Comparison of ENCODE assay signal across 13 cellular contexts in genomic region chr15:75696854-75697259, GRCh38. TPM values are rescaled to one million over a fixed set of nuclear protein-coding genes. Genes with fewer than 3 reads are reported as not detected.
A peak's percentile ranks its signal among the peaks of the same experiment; 100 is the strongest.
DNase-seq lines count a peak whose midpoint lies in the region; ATAC-seq and TF ChIP-seq lines count a peak whose summit lies in the region.
"Had no signal": no experiment of that assay in that cellular context is flagged by ENCODE, and none has a peak within 500 bp of the region (broad histone marks: within the 10 kb centered on the region; RNA-seq: fewer than 3 reads in every experiment).

No MANE protein-coding gene starts in this region.

- peaks cover 4% of the 10 kb centered on the region for H3K4me1 Mint-ChIP-seq in activated T-helper 17 cell treated with anti-CD3 and anti-CD28 coated beads, Interleukin-2, amount 50 U/mL, for 72 hours

- H3K9me3 Mint-ChIP-seq in activated T-helper 17 cell treated with anti-CD3 and anti-CD28 coated beads, Interleukin-2, amount 50 U/mL, for 72 hours: no peaks in the 10 kb centered on the region
- H3K9me3 Mint-ChIP-seq: CD4-positive, CD25-positive, alpha-beta regulatory T cell had no signal

- H3K4me3 Mint-ChIP-seq in activated T-helper 17 cell treated with anti-CD3 and anti-CD28 coated beads, Interleukin-2, amount 50 U/mL, for 72 hours: no peak overlapping the region

- no peak for ATAC-seq in upper lobe of right lung
- ATAC-seq in activated T-helper 17 cell treated with anti-CD3 and anti-CD28 coated beads, Interleukin-2, amount 50 U/mL, for 72 hours (replicated peaks): no peak

- H3K4me3 ChIP-seq in esophagus (ENCODE audit: low read depth in 1 of 2, low read length in 2 of 2): no peak overlapping the region
- H3K4me3 ChIP-seq in ovary: no peak overlapping the region
- no peak overlapping the region for H3K4me3 ChIP-seq in upper lobe of right lung
- H3K4me3 ChIP-seq: cardiac muscle cell, GM12878 had no signal

- DNase-seq in SK-MEL-5 (ENCODE audit: low read depth, low spot score): peak; percentile 36
- peak in 1 of 5 donors; percentile 33 for DNase-seq in ovary
- no peak for DNase-seq in upper lobe of right lung
- DNase-seq in stimulated activated CD4-positive, alpha-beta T cell treated with anti-CD3 and anti-CD28 coated beads, Interleukin-12 subunit alpha, Interleukin-12 subunit beta, amount 100 ng/mL, for 4 hours: no peak
- no peak for DNase-seq in NCI-H2107 (lab: John Stamatoyannopoulos, UW)
- DNase-seq: activated naive CD4-positive, alpha-beta T cell; CD4-positive, CD25-positive, alpha-beta regulatory T cell; NCI-H2227 treated with DMSO at 0.1 percent for 48 hours had no signal

- H3K9me3 ChIP-seq in esophagus (ENCODE audit: control insufficient read depth in 2 of 2, insufficient read depth in 1 of 2, low read depth in 1 of 2, low read length in 1 of 2): no peaks in the 10 kb centered on the region
- no peaks in the 10 kb centered on the region for H3K9me3 ChIP-seq in ovary
- H3K9me3 ChIP-seq in upper lobe of right lung: no peaks in the 10 kb centered on the region

- H3K27ac ChIP-seq in esophagus (ENCODE audit: low read depth in 2 of 2, low read length in 1 of 2) (peak overlapping the region; percentile 66 to 69), ovary (peak overlapping the region; percentile 1 to 20), upper lobe of right lung (peak overlapping the region; percentile 24)
- H3K27ac ChIP-seq: cardiac muscle cell, VCaP had no signal

- TF ChIP-seq CTCF in ovary (IDR thresholded peaks at IDR 0.05): no peak
- no peak for TF ChIP-seq CTCF in upper lobe of right lung (IDR thresholded peaks at IDR 0.05)

- in situ Hi-C loops in SK-MEL-5 (cut with HindIII; ENCODE audit: low pct_unique_long_range_greater_than_20kb, low sequenced_read_pairs): no loop called here

- no peak overlapping the region for H3K27ac Mint-ChIP-seq in activated T-helper 17 cell treated with anti-CD3 and anti-CD28 coated beads, Interleukin-2, amount 50 U/mL, for 72 hours

- H3K36me3 ChIP-seq in esophagus (ENCODE audit: control insufficient read depth in 2 of 2, insufficient read depth in 2 of 2, low read length in 1 of 2) (no peaks in the 10 kb centered on the region), ovary (no peaks in the 10 kb centered on the region), upper lobe of right lung (no peaks in the 10 kb centered on the region)
- H3K36me3 ChIP-seq: cardiac muscle cell had no signal

- H3K36me3 Mint-ChIP-seq in activated T-helper 17 cell treated with anti-CD3 and anti-CD28 coated beads, Interleukin-2, amount 50 U/mL, for 72 hours (ENCODE audit: low read depth): no peaks in the 10 kb centered on the region

- whole genome bisulfite sequencing in esophagus, 2 donors: 37 to 71% methylated on average over 10 to 11 of the region's 11 CpGs
- 67 to 82% (median 75%) methylated on average over 11 of the region's 11 CpGs for WGBS in ovary, 3 donors

- intact Hi-C loops in ovary (cut with DNase I) (loop anchor here in 1 of 4 donors (10.0 kb wide), 1 partner anchor 332 kb away; the partner anchor contains the start of gene MAN2C1), upper lobe of right lung (cut with DNase I) (no loop called here)

- TF ChIP-seq POLR2A in ovary (IDR thresholded peaks at IDR 0.05): no peak

- H3K4me1 ChIP-seq in esophagus (ENCODE audit: control insufficient read depth in 2 of 2, insufficient read depth in 2 of 2, low read length in 1 of 2): peaks cover 10 to 27% of the 10 kb centered on the region in 2 donors
- H3K4me1 ChIP-seq in ovary (ENCODE audit: insufficient read depth): peaks cover 20% of the 10 kb centered on the region
- peaks cover 24% of the 10 kb centered on the region for H3K4me1 ChIP-seq in upper lobe of right lung

- no peak for TF ChIP-seq EP300 in ovary (IDR thresholded peaks at IDR 0.05)

- H3K27me3 Mint-ChIP-seq in activated T-helper 17 cell treated with anti-CD3 and anti-CD28 coated beads, Interleukin-2, amount 50 U/mL, for 72 hours: peaks cover 19% of the 10 kb centered on the region

- H3K27me3 ChIP-seq in esophagus (ENCODE audit: control insufficient read depth in 1 of 2, insufficient read depth in 2 of 2, low read length in 2 of 2) (no peaks in the 10 kb centered on the region), ovary (no peaks in the 10 kb centered on the region), upper lobe of right lung (no peaks in the 10 kb centered on the region)
- H3K27me3 ChIP-seq: cardiac muscle cell had no signal

RNA-seq across cellular contexts. Expression of gene CSPG4, which starts 15.8 kb away (rescaled TPM):
- total RNA-seq in SK-MEL-5 (2014; rRNA removed; shearing (Covaris generic)): 11.8 and 13.7 TPM in 2 replicates
- polyA plus RNA-seq in SK-MEL-5 (2015; cell fraction: cytosol; rRNA removed): 15.1 and 16.9 TPM in 2 replicates
- 12.0 and 12.3 TPM in 2 replicates for polyA plus RNA-seq in SK-MEL-5 (2015; cell fraction: nucleus; rRNA removed)
- polyA plus RNA-seq in esophagus (1 to 10 TPM; 3.0 to 4.0 TPM), ovary (1 to 10 TPM; 3.3 to 7.8 TPM)
- total RNA-seq in ovary (10 to 100 TPM in 2 of 7 donors, 1 to 10 TPM in 5; 4.2 to 30.0 (median 5.2) TPM), upper lobe of right lung (12.6 TPM)
- total RNA-seq in activated T-helper 17 cell treated with anti-CD3 and anti-CD28 coated beads, Interleukin-2, amount 50 U/mL, for 72 hours: under 1 TPM in 1 of 2 donors, not detected in 1; 0.02 TPM
- total RNA-seq: CD4-positive, CD25-positive, alpha-beta regulatory T cell had no signal
- polyA plus RNA-seq: CD4-positive, CD25-positive, alpha-beta regulatory T cell had no signal

RNA-seq across cellular contexts. Expression of gene SNX33, which starts 49.1 kb away (rescaled TPM):
- total RNA-seq in SK-MEL-5 (2014; rRNA removed; shearing (Covaris generic)): 10.5 TPM in 2 replicates
- 7.6 and 13.8 TPM in 2 replicates for polyA plus RNA-seq in SK-MEL-5 (2015; cell fraction: cytosol; rRNA removed)
- 13.8 and 14.0 TPM in 2 replicates for polyA plus RNA-seq in SK-MEL-5 (2015; cell fraction: nucleus; rRNA removed)
- 10 to 100 TPM; 24.0 to 43.4 TPM for polyA plus RNA-seq in esophagus
- 10 to 100 TPM; 16.0 to 37.3 (median 32.3) TPM for total RNA-seq in ovary
- polyA plus RNA-seq in ovary: 10 to 100 TPM; 23.4 to 28.3 TPM
- total RNA-seq in upper lobe of right lung: 31.0 TPM
- total RNA-seq in activated T-helper 17 cell treated with anti-CD3 and anti-CD28 coated beads, Interleukin-2, amount 50 U/mL, for 72 hours: 10 to 100 TPM in 1 of 2 donors, 1 to 10 TPM in 1; 2.6 to 12.1 TPM

RNA-seq across cellular contexts. Expression of gene IMP3, which starts 56.8 kb away (rescaled TPM):
- total RNA-seq in SK-MEL-5 (2014; rRNA removed; shearing (Covaris generic)): 102 and 106 TPM in 2 replicates
- 115 and 135 TPM in 2 replicates for polyA plus RNA-seq in SK-MEL-5 (2015; cell fraction: cytosol; rRNA removed)
- 48.7 and 54.9 TPM in 2 replicates for polyA plus RNA-seq in SK-MEL-5 (2015; cell fraction: nucleus; rRNA removed)
- 10 to 100 TPM; 59.4 to 91.1 TPM for polyA plus RNA-seq in esophagus
- total RNA-seq in ovary: 100 to 1,000 TPM in 2 of 7 donors, 10 to 100 TPM in 5; 45.1 to 106 (median 59.6) TPM
- 10 to 100 TPM; 47.1 to 51.6 TPM for polyA plus RNA-seq in ovary
- total RNA-seq in upper lobe of right lung: 54.9 TPM
- total RNA-seq in activated T-helper 17 cell treated with anti-CD3 and anti-CD28 coated beads, Interleukin-2, amount 50 U/mL, for 72 hours: 100 to 1,000 TPM in 1 of 2 donors, 10 to 100 TPM in 1; 98.3 to 113 TPM

Comparison
In these comparisons a context has a peak if more than half of its experiments do, and no peak if none do; other contexts are left out.
1. H3K27ac ChIP-seq: peak in every context shown above with its lines; median percentile 68 in esophagus; 24 in upper lobe of right lung; 10 in ovary.
2. RNA of gene CSPG4, which starts 15.8 kb away (total RNA-seq): 12.6 TPM in upper lobe of right lung (single experiment), 11.8 to 13.7 TPM in SK-MEL-5 and 4.2 to 30.0 TPM in ovary; 0.02 TPM in activated T-helper 17 cell treated with anti-CD3 and anti-CD28 coated beads, Interleukin-2, amount 50 U/mL, for 72 hours; every median in the first group is over 4 times any median in the second.